1 cellular context compared by ENCODE assay signal in genomic region chr12:57214398-57214781, GRCh38.
TF ChIP-seq lines count a peak whose summit lies in the region.

No MANE protein-coding gene starts in this region.

TF ChIP-seq in K562, 482 proteins besides CTCF, POLR2A, EP300 and RAD21:
- TF ChIP-seq CBFA2T2 (conservative IDR thresholded peaks at IDR 0.05): no peak
- TF ChIP-seq SMC3 (conservative IDR thresholded peaks at IDR 0.05; ENCODE audit: insufficient read depth, low read depth, low read length): peak; percentile 82
- no peak for TF ChIP-seq DNMT1 (IDR thresholded peaks at IDR 0.05)
- 0 out of 4 replicates have a peak, but pooled peaks of 1 of the 2 experiments have one; percentile 33 for TF ChIP-seq UBTF (IDR thresholded peaks at IDR 0.05; ENCODE audit: borderline replicate concordance in 1 of 2, low read depth in 2 of 2, low read length in 2 of 2)
- 0 out of 2 replicates have a peak, but pooled peaks have one; percentile 43 for TF ChIP-seq SP1 (CRISPR knock-in tag; IDR thresholded peaks at IDR 0.05)
- no peak for TF ChIP-seq ZNF696 (CRISPR knock-in tag; conservative IDR thresholded peaks at IDR 0.05)
- TF ChIP-seq, protein P1, sequence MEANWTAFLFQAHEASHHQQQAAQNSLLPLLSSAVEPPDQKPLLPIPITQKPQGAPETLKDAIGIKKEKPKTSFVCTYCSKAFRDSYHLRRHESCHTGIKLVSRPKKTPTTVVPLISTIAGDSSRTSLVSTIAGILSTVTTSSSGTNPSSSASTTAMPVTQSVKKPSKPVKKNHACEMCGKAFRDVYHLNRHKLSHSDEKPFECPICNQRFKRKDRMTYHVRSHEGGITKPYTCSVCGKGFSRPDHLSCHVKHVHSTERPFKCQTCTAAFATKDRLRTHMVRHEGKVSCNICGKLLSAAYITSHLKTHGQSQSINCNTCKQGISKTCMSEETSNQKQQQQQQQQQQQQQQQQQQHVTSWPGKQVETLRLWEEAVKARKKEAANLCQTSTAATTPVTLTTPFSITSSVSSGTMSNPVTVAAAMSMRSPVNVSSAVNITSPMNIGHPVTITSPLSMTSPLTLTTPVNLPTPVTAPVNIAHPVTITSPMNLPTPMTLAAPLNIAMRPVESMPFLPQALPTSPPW (CRISPR knock-in tag; IDR thresholded peaks at IDR 0.05): peak; percentile 36; the same call in 1 of the 2 replicates
- 0 out of 2 replicates have a peak, but pooled peaks have one; percentile 17 for TF ChIP-seq CC2D1A (IDR thresholded peaks at IDR 0.05)
- peak; percentile 35; the same call in 1 of the 2 replicates for TF ChIP-seq ELF1 (tag; IDR thresholded peaks at IDR 0.05)
- no peak for TF ChIP-seq SMARCA5 (IDR thresholded peaks at IDR 0.05)
- TF ChIP-seq ZNF263 (CRISPR knock-in tag; IDR thresholded peaks at IDR 0.05; ENCODE audit: borderline replicate concordance): peak; percentile 55; the same call in 1 of the 2 replicates
- peak; percentile 52; the same call in 1 of the 2 replicates for TF ChIP-seq JUND (IDR thresholded peaks at IDR 0.05; ENCODE audit: borderline replicate concordance, low read depth, low read length)
- TF ChIP-seq JUND (tag; IDR thresholded peaks at IDR 0.05; ENCODE audit: borderline replicate concordance, low read depth, low read length): no peak; the same call in 2 of the 3 replicates
- no peak for TF ChIP-seq SRSF3 (IDR thresholded peaks at IDR 0.05; ENCODE audit: insufficient read depth, low read length)
- no peak for TF ChIP-seq TBL1XR1 (IDR thresholded peaks at IDR 0.05; ENCODE audit: low read length in 2 of 2)
- TF ChIP-seq, protein P2, sequence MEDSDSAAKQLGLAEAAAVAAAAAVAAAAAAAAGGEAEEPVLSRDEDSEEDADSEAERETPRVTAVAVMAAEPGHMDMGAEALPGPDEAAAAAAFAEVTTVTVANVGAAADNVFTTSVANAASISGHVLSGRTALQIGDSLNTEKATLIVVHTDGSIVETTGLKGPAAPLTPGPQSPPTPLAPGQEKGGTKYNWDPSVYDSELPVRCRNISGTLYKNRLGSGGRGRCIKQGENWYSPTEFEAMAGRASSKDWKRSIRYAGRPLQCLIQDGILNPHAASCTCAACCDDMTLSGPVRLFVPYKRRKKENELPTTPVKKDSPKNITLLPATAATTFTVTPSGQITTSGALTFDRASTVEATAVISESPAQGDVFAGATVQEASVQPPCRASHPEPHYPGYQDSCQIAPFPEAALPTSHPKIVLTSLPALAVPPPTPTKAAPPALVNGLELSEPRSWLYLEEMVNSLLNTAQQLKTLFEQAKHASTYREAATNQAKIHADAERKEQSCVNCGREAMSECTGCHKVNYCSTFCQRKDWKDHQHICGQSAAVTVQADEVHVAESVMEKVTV (CRISPR knock-in tag; IDR thresholded peaks at IDR 0.05): peak; percentile 57; the same call in 1 of the 2 replicates
- 0 out of 2 replicates have a peak, but pooled peaks have one; percentile 28 for TF ChIP-seq MYC (IDR thresholded peaks at IDR 0.05; ENCODE audit: low read depth, low read length)
- no peak for TF ChIP-seq MYC (CRISPR knock-in tag; IDR thresholded peaks at IDR 0.05; ENCODE audit: borderline replicate concordance, low read depth)
- peak; percentile 58 for TF ChIP-seq CTCFL (IDR thresholded peaks at IDR 0.05; ENCODE audit: borderline replicate concordance, insufficient read depth, low read depth, low read length, poor library complexity, severe bottlenecking)
- TF ChIP-seq ZBTB7A (IDR thresholded peaks at IDR 0.05; ENCODE audit: borderline replicate concordance, control insufficient read depth, low read depth, low read length): peak; percentile 86
- peak in 1 of 2 experiments; percentile 52; a peak in 2 of 4 replicates for TF ChIP-seq MAZ (CRISPR knock-in tag; conservative IDR thresholded peaks at IDR 0.05 in 1 of 2, IDR thresholded peaks at IDR 0.05 in 1 of 2)
- TF ChIP-seq RCOR1 (IDR thresholded peaks at IDR 0.05; ENCODE audit: borderline replicate concordance in 1 of 2, low read depth in 2 of 2, low read length in 2 of 2): peak in 1 of 2 experiments; percentile 44; a peak in 1 of 4 replicates
TF ChIP-seq in K562: peak in this region for 14.
